Comparison of ENCODE assay signal across 8 cellular contexts in the genomic region with DNA sequence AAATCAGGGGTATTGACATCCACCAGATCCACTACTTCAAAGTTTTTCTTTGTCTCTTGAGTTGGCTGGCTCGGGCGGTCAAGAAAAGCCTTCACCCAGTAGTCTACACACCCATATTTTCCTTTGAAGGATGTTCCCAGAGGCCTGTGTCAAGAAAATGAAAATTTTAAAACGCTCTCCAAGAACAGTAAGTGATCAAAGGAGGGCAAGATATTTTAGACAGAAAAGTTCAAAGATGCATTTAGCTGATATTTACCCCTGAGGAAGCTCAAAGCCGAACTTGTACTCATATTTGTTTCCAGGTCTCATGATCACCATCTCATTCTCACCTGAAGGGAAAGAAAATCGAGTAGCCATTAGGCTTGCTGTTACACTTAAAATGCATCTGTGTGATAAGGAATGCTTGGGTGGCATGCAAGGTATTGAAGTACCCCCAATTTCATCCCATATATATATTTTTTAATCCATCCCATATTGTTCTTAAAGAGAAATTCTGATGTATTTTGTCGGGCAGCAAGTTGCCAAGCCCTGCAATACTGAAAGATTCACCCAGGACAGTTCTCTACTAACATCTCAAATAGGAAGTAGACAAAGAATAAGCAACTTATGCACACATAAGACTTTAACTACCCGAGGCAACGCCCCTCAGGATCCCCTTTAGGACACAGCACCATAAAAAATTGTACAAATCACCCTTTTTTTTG. TPM values are rescaled to one million over a fixed set of nuclear protein-coding genes. Genes with fewer than 3 reads are reported as not detected.
DNase-seq lines count a peak whose midpoint lies in the region; ATAC-seq, FAIRE-seq and TF ChIP-seq lines count a peak whose summit lies in the region.

No MANE protein-coding gene starts in this region.

- WGBS in heart right ventricle, 2 donors, result 0% methylated on average over 8 of the region's 8 CpGs
- 0 to 1% methylated on average over 8 of the region's 8 CpGs for WGBS in lung, 2 donors

- no peaks in the 10 kb centered on the region for H3K27me3 ChIP-seq in heart right ventricle
- no peaks in the 10 kb centered on the region for H3K27me3 ChIP-seq in astrocyte (ENCODE audit: insufficient read depth, low read length)
- H3K27me3 ChIP-seq in lung (ENCODE audit: control insufficient read depth, insufficient read depth), result no peaks in the 10 kb centered on the region
- no peaks in the 10 kb centered on the region for H3K27me3 ChIP-seq in uterus

- H4K20me1 ChIP-seq in astrocyte (ENCODE audit: insufficient read depth, low read length), result peaks cover 27% of the 10 kb centered on the region

- no peak for ATAC-seq in heart right ventricle
- no peak for ATAC-seq in left cardiac atrium
- no peak for ATAC-seq in lung (ENCODE audit: insufficient read depth, low FRiP score)

- peak overlapping the region; percentile 89 for H3K9ac ChIP-seq in astrocyte (ENCODE audit: low read length)

- peak overlapping the region; percentile 96 for H3K4me2 ChIP-seq in astrocyte (ENCODE audit: low read length)

- no peak for TF ChIP-seq POLR2A in uterus (IDR thresholded peaks at IDR 0.05)

- TF ChIP-seq CTCF in heart right ventricle (IDR thresholded peaks at IDR 0.05) (no peak), astrocyte (IDR thresholded peaks at IDR 0.05; ENCODE audit: insufficient read depth, low read depth, low read length) (no peak), lung (IDR thresholded peaks at IDR 0.05; ENCODE audit: control extremely low read depth, extremely low read depth) (no peak), uterus (IDR thresholded peaks at IDR 0.05) (no peak)

- no peaks in the 10 kb centered on the region for H3K9me3 Mint-ChIP-seq in astrocyte (ENCODE audit: unreplicated experiment)

- intact Hi-C loops in heart right ventricle (cut with DNase I) (no loop called here), left cardiac atrium (cut with DNase I) (no loop called here), uterus (cut with DNase I; ENCODE audit: low total_unique reads) (no loop called here), posterior cingulate gyrus (cut with DNase I) (no loop called here)

- no peaks in the 10 kb centered on the region for H3K27me3 Mint-ChIP-seq in astrocyte (ENCODE audit: low read depth, unreplicated experiment)

- DNase-seq in heart right ventricle (no peak), left cardiac atrium (no peak), astrocyte (ENCODE audit: low read depth) (no peak), lung (ENCODE audit: low spot score) (no peak), uterus (peak in 1 of 2 donors; percentile 13), posterior cingulate gyrus (no peak), activated gamma-delta T cell treated with Interleukin-2 at 50 U/mL for 16 hours (no peak)
- DNase-seq in activated CD8-positive, alpha-beta memory T cell treated with anti-CD3 and anti-CD28 coated beads for 24 hours, result no peak

- H3K4me3 ChIP-seq in heart right ventricle (peak overlapping the region; percentile 70 to 90 (median 76)), astrocyte (ENCODE audit: insufficient read depth, low read depth, low read length) (peak overlapping the region; percentile 98), lung (peak overlapping the region; percentile 100), uterus (peak overlapping the region; percentile 60 to 85)

- H3K36me3 ChIP-seq in heart right ventricle (peaks cover 8 to 42% (median 35%) of the 10 kb centered on the region in 9 donors), astrocyte (ENCODE audit: insufficient read depth, low read length) (peaks cover 23% of the 10 kb centered on the region), lung (ENCODE audit: control insufficient read depth in 2 of 2, insufficient read depth in 2 of 2, low read length in 2 of 2) (peaks cover 14 to 15% of the 10 kb centered on the region in 2 donors), uterus (peaks cover 0 to 3% of the 10 kb centered on the region in 2 donors)

- peaks cover 12 to 70% (median 56%) of the 10 kb centered on the region in 9 donors for H3K4me1 ChIP-seq in heart right ventricle
- peaks cover 20% of the 10 kb centered on the region for H3K4me1 ChIP-seq in astrocyte (ENCODE audit: insufficient read depth, low read length)
- peaks cover 8 to 21% of the 10 kb centered on the region in 2 donors for H3K4me1 ChIP-seq in lung (ENCODE audit: control insufficient read depth in 2 of 2, insufficient read depth in 2 of 2, low read length in 2 of 2)
- peaks cover 4% of the 10 kb centered on the region in 2 donors for H3K4me1 ChIP-seq in uterus

- H3K27ac ChIP-seq in heart right ventricle (peak overlapping the region; percentile 89 to 98 (median 97)), astrocyte (ENCODE audit: low read depth, low read length) (no peak overlapping the region), lung (ENCODE audit: low read depth in 1 of 2, low read length in 1 of 2) (peak overlapping the region; percentile 85 to 99), uterus (peak overlapping the region; percentile 96 to 100)

- H3K36me3 Mint-ChIP-seq in astrocyte (ENCODE audit: low read depth, unreplicated experiment), result peaks cover 30% of the 10 kb centered on the region

- peaks cover 28% of the 10 kb centered on the region for H3K79me2 ChIP-seq in astrocyte (ENCODE audit: insufficient read depth, low read length)

- H3K4me3 Mint-ChIP-seq in astrocyte (ENCODE audit: unreplicated experiment), result peak overlapping the region; percentile 100

- no peaks in the 10 kb centered on the region for H3K9me3 ChIP-seq in heart right ventricle
- no peaks in the 10 kb centered on the region for H3K9me3 ChIP-seq in astrocyte (ENCODE audit: insufficient read depth, low read depth, low read length)
- H3K9me3 ChIP-seq in lung (ENCODE audit: control insufficient read depth in 2 of 2, insufficient read depth in 1 of 2, low read length in 1 of 2), result peaks cover 0 to 2% of the 10 kb centered on the region in 2 donors
- no peaks in the 10 kb centered on the region for H3K9me3 ChIP-seq in uterus

- peaks cover 17% of the 10 kb centered on the region for H3K4me1 Mint-ChIP-seq in astrocyte (ENCODE audit: low read depth, unreplicated experiment)

- no peak overlapping the region for H2AFZ ChIP-seq in astrocyte (ENCODE audit: low read depth, low read length)

- FAIRE-seq in astrocyte (lab: Jason Lieb, UNC), result no peak

- H3K27ac Mint-ChIP-seq in astrocyte (ENCODE audit: unreplicated experiment), result peak overlapping the region; percentile 97

RNA-seq across cellular contexts. Expression of a gene that starts 1.1 kb away (rescaled TPM):
- total RNA-seq in heart right ventricle (1,000 to 10,000 TPM in 2 of 10 donors, 100 to 1,000 TPM in 8; 544 to 1,142 (median 777) TPM), left cardiac atrium (100 to 1,000 TPM; 602 to 909 TPM), astrocyte (157 and 217 TPM in 2 replicates), lung (1,000 to 10,000 TPM in 1 of 2 donors, 100 to 1,000 TPM in 1; 556 to 1,810 TPM), uterus (1,000 to 10,000 TPM in 3 of 4 donors, 100 to 1,000 TPM in 1; 731 to 1,940 (median 1,478) TPM)
- polyA plus RNA-seq in heart right ventricle (100 to 1,000 TPM; 231 to 681 TPM), lung (100 to 1,000 TPM; 178 to 850 TPM)

RNA-seq across cellular contexts. Expression of a gene that starts 26.2 kb away (rescaled TPM):
- total RNA-seq in heart right ventricle (100 to 1,000 TPM in 1 of 10 donors, 10 to 100 TPM in 9; 26.8 to 115 (median 76.5) TPM), left cardiac atrium (10 to 100 TPM; 64.5 to 96.1 TPM), astrocyte (not detected in 2 replicates), lung (not detected), uterus (not detected)
- polyA plus RNA-seq in heart right ventricle (10 to 100 TPM in 1 of 2 donors, under 1 TPM in 1; 0.52 to 18.8 TPM), lung (not detected)

RNA-seq across cellular contexts. Expression of a gene that starts 30.8 kb away (rescaled TPM):
- total RNA-seq in heart right ventricle (10 to 100 TPM; 30.9 to 44.7 (median 38.5) TPM), left cardiac atrium (10 to 100 TPM; 38.4 to 45.8 TPM), astrocyte (19.2 and 20.5 TPM in 2 replicates), lung (10 to 100 TPM in 1 of 2 donors, 1 to 10 TPM in 1; 9.4 to 21.3 TPM), uterus (10 to 100 TPM in 2 of 4 donors, 1 to 10 TPM in 2; 3.3 to 28.1 (median 8.6) TPM)
- polyA plus RNA-seq in heart right ventricle (10 to 100 TPM; 44.2 to 64.5 TPM), lung (10 to 100 TPM; 33.4 to 34.3 TPM)

RNA-seq across cellular contexts. Expression of a gene that starts 30.9 kb away (rescaled TPM):
- 1 to 10 TPM in 6 of 10 donors, under 1 TPM in 4; 0.66 to 1.5 (median 1.0) TPM for total RNA-seq in heart right ventricle
- 1 to 10 TPM in 1 of 2 donors, under 1 TPM in 1; 0.88 to 1.7 TPM for polyA plus RNA-seq in heart right ventricle
- 1 to 10 TPM in 1 of 2 donors, under 1 TPM in 1; 0.94 to 1.8 TPM for total RNA-seq in left cardiac atrium
- total RNA-seq in astrocyte, result 5.8 and 6.3 TPM in 2 replicates
- total RNA-seq in lung, result 1 to 10 TPM in 1 of 2 donors, under 1 TPM in 1; 0.06 to 1.0 TPM
- under 1 TPM; 0.45 to 0.47 TPM for polyA plus RNA-seq in lung
- total RNA-seq in uterus, result 1 to 10 TPM in 1 of 4 donors, under 1 TPM in 3; 0.26 to 5.0 (median 0.61) TPM

RNA-seq across cellular contexts. Expression of a gene that starts 37.5 kb away (rescaled TPM):
- 10 to 100 TPM; 21.2 to 30.0 (median 24.5) TPM for total RNA-seq in heart right ventricle
- polyA plus RNA-seq in heart right ventricle, result 1 to 10 TPM; 7.1 to 9.4 TPM
- 10 to 100 TPM; 25.7 to 32.3 TPM for total RNA-seq in left cardiac atrium
- 35.4 and 37.2 TPM in 2 replicates for total RNA-seq in astrocyte
- 10 to 100 TPM; 29.7 to 30.9 TPM for total RNA-seq in lung
- polyA plus RNA-seq in lung, result 1 to 10 TPM; 7.0 to 8.0 TPM
- 10 to 100 TPM; 12.3 to 69.0 (median 32.2) TPM for total RNA-seq in uterus

Comparison
In these comparisons a context has a peak if more than half of its experiments do, and no peak if none do; other contexts are left out.
1. RNA of a gene that starts 26.2 kb away (total RNA-seq): 64.5 to 96.1 TPM in left cardiac atrium and 26.8 to 115 TPM in heart right ventricle; not detected in astrocyte, not detected in lung and not detected in uterus; every median in the first group is over 10 times any median in the second.
2. Peak in every context shown above with its lines, with median percentiles within 50 percentile points of each other: H3K4me3 ChIP-seq.